Comparison of ENCODE assay signal across 8 cellular contexts in genomic region chr20:34525709-34526416, GRCh38. TPM values are rescaled to one million over a fixed set of nuclear protein-coding genes. Genes with fewer than 3 reads are reported as not detected.
A peak's percentile ranks its signal among the peaks of the same experiment; 100 is the strongest.
DNase-seq lines count a peak whose midpoint lies in the region; ATAC-seq and TF ChIP-seq lines count a peak whose summit lies in the region.

No MANE protein-coding gene starts in this region.

- H3K9me3 ChIP-seq in AG04450 (ENCODE audit: control insufficient read depth, insufficient read depth, low read length), result no peaks in the 10 kb centered on the region
- H3K9me3 ChIP-seq in body of pancreas, result no peaks in the 10 kb centered on the region
- no peaks in the 10 kb centered on the region for H3K9me3 ChIP-seq in stomach

- no peak for TF ChIP-seq EP300 in stomach (IDR thresholded peaks at IDR 0.05)

- H3K27me3 ChIP-seq in AG04450 (ENCODE audit: control insufficient read depth, insufficient read depth, low read length) (no peaks in the 10 kb centered on the region), body of pancreas (no peaks in the 10 kb centered on the region), kidney epithelial cell (ENCODE audit: control insufficient read depth, insufficient read depth, low read length) (no peaks in the 10 kb centered on the region), stomach (no peaks in the 10 kb centered on the region)

- CTCF ChIA-PET in AG04450 (lab: Charles Lee), result interaction anchor here (8.0 kb wide), 1 partner anchor 213 kb away, joined by 66 read pairs; no protein-coding TSS in a partner anchor
- CTCF ChIA-PET in activated naive CD4-positive, alpha-beta T cell treated with anti-CD3 and anti-CD28 coated beads for 36 hours (lab: Charles Lee), result interaction anchor here (6.2 kb wide), 1 partner anchor 213 kb away, joined by 82 read pairs; no protein-coding TSS in a partner anchor

- TF ChIP-seq POLR2A in body of pancreas (IDR thresholded peaks at IDR 0.05) (peak in 2 of 3 donors; percentile 44 to 53), stomach (IDR thresholded peaks at IDR 0.05) (no peak)

- H3K36me3 Mint-ChIP-seq in activated naive CD4-positive, alpha-beta T cell treated with anti-CD3 and anti-CD28 coated beads for 36 hours (ENCODE audit: low read depth), result peaks cover 12% of the 10 kb centered on the region

- H3K4me3 Mint-ChIP-seq in activated naive CD4-positive, alpha-beta T cell treated with anti-CD3 and anti-CD28 coated beads for 36 hours, result no peak overlapping the region

- H3K9me3 Mint-ChIP-seq in activated naive CD4-positive, alpha-beta T cell treated with anti-CD3 and anti-CD28 coated beads for 36 hours, result no peaks in the 10 kb centered on the region

- H3K36me3 ChIP-seq in body of pancreas (replicated peaks in 1 of 2; ENCODE audit: insufficient read depth in 1 of 2, low read depth in 2 of 2) (peaks cover 0 to 7% of the 10 kb centered on the region in 2 donors), kidney epithelial cell (ENCODE audit: control insufficient read depth, insufficient read depth, low read length) (peaks cover 3% of the 10 kb centered on the region), stomach (peaks cover 26 to 56% (median 49%) of the 10 kb centered on the region in 4 donors)

- H3K27me3 Mint-ChIP-seq in activated naive CD4-positive, alpha-beta T cell treated with anti-CD3 and anti-CD28 coated beads for 36 hours (ENCODE audit: low read depth), result no peaks in the 10 kb centered on the region

- WGBS in body of pancreas, 2 donors, result 34 to 45% methylated on average over 13 to 14 of the region's 14 CpGs
- WGBS in stomach, 5 donors, result 18 to 30% (median 26%) methylated on average over 14 of the region's 14 CpGs

- peak; percentile 99 for DNase-seq in AG04450 (ENCODE audit: low read depth, low spot score)
- DNase-seq in LoVo (ENCODE audit: low spot score), result peak; percentile 97
- DNase-seq in body of pancreas, result peak; percentile 73 to 90 (median 84)
- DNase-seq in kidney epithelial cell (ENCODE audit: low read depth), result peak; percentile 99
- DNase-seq in stomach, result peak; percentile 83
- DNase-seq in activated naive CD4-positive, alpha-beta T cell treated with anti-CD3 and anti-CD28 coated beads for 36 hours, result no peak

- TF ChIP-seq CTCF in AG04450 (IDR thresholded peaks at IDR 0.05; ENCODE audit: low read depth, low read length) (no peak), body of pancreas (IDR thresholded peaks at IDR 0.05) (no peak), kidney epithelial cell (IDR thresholded peaks at IDR 0.05; ENCODE audit: insufficient read depth, low read length, poor library complexity, severe bottlenecking) (no peak), stomach (IDR thresholded peaks at IDR 0.05) (no peak)

- POLR2A ChIA-PET in AG04450 (lab: Yijun Ruan, JAX), result interaction anchor here (1.0 to 2.0 kb wide), 2 partner anchors 10 to 223 kb away, joined by 4 to 18 read pairs; partner anchors contain the start of genes AHCY and DYNLRB1

- intact Hi-C loops in body of pancreas (cut with DNase I), result no loop called here
- intact Hi-C loops in stomach (cut with DNase I; ENCODE audit: low total_unique reads), result no loop called here
- intact Hi-C loops in activated naive CD4-positive, alpha-beta T cell treated with anti-CD3 and anti-CD28 coated beads for 36 hours (cut with micrococcal nuclease), result no loop called here

- H3K4me3 ChIP-seq in AG04450 (ENCODE audit: low read depth, low read length) (peak overlapping the region; percentile 23), body of pancreas (no peak overlapping the region), kidney epithelial cell (ENCODE audit: low read depth, low read length) (no peak overlapping the region), stomach (no peak overlapping the region)

- ATAC-seq in body of pancreas, result peak; percentile 91
- ATAC-seq in GM21381 (IDR thresholded peaks at IDR 0.05; ENCODE audit: unreplicated experiment), result no peak
- no peak for ATAC-seq in HG02571 (IDR thresholded peaks at IDR 0.05; ENCODE audit: unreplicated experiment)

- H3K27ac ChIP-seq in AG04450 (ENCODE audit: low read depth, low read length) (peak overlapping the region; percentile 86), body of pancreas (peak overlapping the region; percentile 53 to 79 (median 67)), stomach (peak overlapping the region; percentile 42 to 84 (median 79))

- peaks cover 28% of the 10 kb centered on the region for H3K4me1 Mint-ChIP-seq in activated naive CD4-positive, alpha-beta T cell treated with anti-CD3 and anti-CD28 coated beads for 36 hours (ENCODE audit: low read depth)

- H3K4me1 ChIP-seq in body of pancreas, result peaks cover 50% of the 10 kb centered on the region
- peaks cover 56 to 95% (median 76%) of the 10 kb centered on the region in 4 donors for H3K4me1 ChIP-seq in stomach

- H3K27ac Mint-ChIP-seq in activated naive CD4-positive, alpha-beta T cell treated with anti-CD3 and anti-CD28 coated beads for 36 hours, result no peak overlapping the region

RNA-seq across cellular contexts. Expression of gene DYNLRB1, which starts 9.6 kb away (rescaled TPM):
- 256 and 325 TPM in 2 replicates for polyA plus RNA-seq in AG04450 (2011; rRNA removed)
- 234 and 264 TPM in 2 replicates for polyA minus RNA-seq in AG04450 (2011; rRNA and poly(A)+ RNA removed)
- total RNA-seq in body of pancreas, result 10 to 100 TPM; 58.9 to 64.3 TPM
- total RNA-seq in kidney epithelial cell, result 143 TPM in 2 replicates
- total RNA-seq in stomach, result 100 to 1,000 TPM in 2 of 5 donors, 10 to 100 TPM in 3; 17.3 to 171 (median 98.0) TPM
- 100 to 1,000 TPM; 208 to 224 (median 220) TPM for polyA plus RNA-seq in stomach
- 10 to 100 TPM; 81.9 to 92.9 TPM for total RNA-seq in activated naive CD4-positive, alpha-beta T cell treated with anti-CD3 and anti-CD28 coated beads for 36 hours

RNA-seq across cellular contexts. Expression of gene MAP1LC3A, which starts 32.7 kb away (rescaled TPM):
- polyA plus RNA-seq in AG04450 (2011; rRNA removed) (15.9 and 26.7 TPM in 2 replicates), stomach (10 to 100 TPM; 63.2 to 98.4 (median 68.7) TPM)
- polyA minus RNA-seq in AG04450 (2011; rRNA and poly(A)+ RNA removed), result 13.2 and 18.9 TPM in 2 replicates
- total RNA-seq in body of pancreas (10 to 100 TPM; 22.4 to 37.6 TPM), kidney epithelial cell (63.0 and 72.5 TPM in 2 replicates), stomach (10 to 100 TPM; 11.7 to 85.7 (median 29.7) TPM)
- 1 to 10 TPM; 1.6 to 1.7 TPM for total RNA-seq in activated naive CD4-positive, alpha-beta T cell treated with anti-CD3 and anti-CD28 coated beads for 36 hours

Comparison
In these comparisons a context has a peak if more than half of its experiments do, and no peak if none do; other contexts are left out.
1. POLR2A ChIP-seq: peak in body of pancreas (2 of 3); none in stomach (0 of 4).
2. RNA of gene MAP1LC3A, which starts 32.7 kb away (total RNA-seq): 63.0 to 72.5 TPM in kidney epithelial cell, 22.4 to 37.6 TPM in body of pancreas and 11.7 to 85.7 TPM in stomach; 1.6 to 1.7 TPM in activated naive CD4-positive, alpha-beta T cell treated with anti-CD3 and anti-CD28 coated beads for 36 hours; every median in the first group is over 4 times any median in the second.
3. Peak in every context shown above with its lines, with median percentiles within 50 percentile points of each other: H3K27ac ChIP-seq.